ENCODE assay signal across 11 cellular contexts in genomic region chr1:38044224-38045215, GRCh38. TPM values are rescaled to one million over a fixed set of nuclear protein-coding genes. Genes with fewer than 3 reads are reported as not detected.
DNase-seq lines count a peak whose midpoint lies in the region; ATAC-seq and TF ChIP-seq lines count a peak whose summit lies in the region.
"Had no signal": no experiment of that assay in that cellular context is flagged by ENCODE, and none has a peak within 500 bp of the region (broad histone marks: within the 10 kb centered on the region; RNA-seq: fewer than 3 reads in every experiment).

No MANE protein-coding gene starts in this region.

- H3K4me1 ChIP-seq in BLaER1 (peaks cover 11% of the 10 kb centered on the region), HUES64 (ENCODE audit: insufficient read depth, low read length) (peaks cover 23% of the 10 kb centered on the region)

- H3K9ac ChIP-seq in BLaER1: no peak overlapping the region
- peak overlapping the region; percentile 58; the same call in 1 of the 2 replicates for H3K9ac ChIP-seq in HUES64 (ENCODE audit: low read depth, low read length)

- H3K27me3 Mint-ChIP-seq in natural killer cell treated with Interleukin-12 subunit alpha and Interleukin-12 subunit beta and Interleukin-15 and Interleukin-18, amount 100 ng/mL, for 72 hours: peaks cover 28 to 44% of the 10 kb centered on the region in 2 donors

- no peak overlapping the region for H3K27ac Mint-ChIP-seq in natural killer cell treated with Interleukin-12 subunit alpha and Interleukin-12 subunit beta and Interleukin-15 and Interleukin-18, amount 100 ng/mL, for 72 hours

- no peaks in the 10 kb centered on the region for H3K36me3 Mint-ChIP-seq in natural killer cell treated with Interleukin-12 subunit alpha and Interleukin-12 subunit beta and Interleukin-15 and Interleukin-18, amount 100 ng/mL, for 72 hours

- H3K4me3 ChIP-seq in BLaER1: 0 out of 2 replicates have a peak overlapping the region, but pooled peaks have one; percentile 42
- H3K4me3 ChIP-seq in HUES64 (ENCODE audit: low read length): peak overlapping the region; percentile 66
- H3K4me3 ChIP-seq in choroid plexus epithelial cell (ENCODE audit: low read depth, low read length): peak overlapping the region; percentile 71

- H3K27me3 ChIP-seq in BLaER1 (peaks cover 80% of the 10 kb centered on the region), HUES64 (ENCODE audit: insufficient read depth, low read length) (peaks cover 63% of the 10 kb centered on the region)

- H3K9me3 Mint-ChIP-seq in natural killer cell treated with Interleukin-12 subunit alpha and Interleukin-12 subunit beta and Interleukin-15 and Interleukin-18, amount 100 ng/mL, for 72 hours: no peaks in the 10 kb centered on the region

- in situ Hi-C loops in ACHN (cut with HindIII; ENCODE audit: low pct_ligation_motif_present, low pct_unique_long_range_greater_than_20kb, low sequenced_read_pairs): loop anchor here (25.0 kb wide), 1 partner anchor 768 kb away; no protein-coding TSS in a partner anchor

- DNase-seq in choroid plexus epithelial cell (ENCODE audit: low read depth): no peak
- peak; percentile 54 for DNase-seq in natural killer cell treated with Interleukin-12 subunit alpha and Interleukin-12 subunit beta and Interleukin-15 and Interleukin-18, amount 100 ng/mL, for 72 hours (ENCODE audit: low spot score)
- no peak for DNase-seq in NCI-H510A (lab: John Stamatoyannopoulos, UW)
- no peak for DNase-seq in ACHN
- DNase-seq: NCI-H2107; stimulated activated CD4-positive, alpha-beta T cell treated with anti-CD3 and anti-CD28 coated beads, Interleukin-1b, Interleukin-23, amount 100 ng/mL, for 48 hours had no signal

- no peak overlapping the region for H3K27ac ChIP-seq in BLaER1
- no peak overlapping the region for H3K27ac ChIP-seq in HUES64 (ENCODE audit: low read depth, low read length)

- no peaks in the 10 kb centered on the region for H3K36me3 ChIP-seq in BLaER1
- peaks cover 9% of the 10 kb centered on the region for H3K36me3 ChIP-seq in HUES64 (ENCODE audit: insufficient read depth, low read length)

- 1% methylated on average over 70 of the region's 70 CpGs for WGBS in HUES64

- peaks cover 65% of the 10 kb centered on the region for H4K20me1 ChIP-seq in BLaER1

- peak overlapping the region; percentile 77 for H3K4me3 Mint-ChIP-seq in natural killer cell treated with Interleukin-12 subunit alpha and Interleukin-12 subunit beta and Interleukin-15 and Interleukin-18, amount 100 ng/mL, for 72 hours

- ATAC-seq in natural killer cell treated with Interleukin-12 subunit alpha and Interleukin-12 subunit beta and Interleukin-15 and Interleukin-18, amount 100 ng/mL, for 72 hours: no peak
- ATAC-seq in GM18873 (IDR thresholded peaks at IDR 0.05; ENCODE audit: low FRiP score, unreplicated experiment) (no peak), GM21723 (IDR thresholded peaks at IDR 0.05; ENCODE audit: unreplicated experiment) (no peak)
- ATAC-seq: activated CD4-positive, CD25-positive, alpha-beta regulatory T cell treated with anti-CD3 and anti-CD28 coated beads, Interleukin-2, amount 50 U/mL, for 24 hours had no signal

- H3K4me1 Mint-ChIP-seq in natural killer cell treated with Interleukin-12 subunit alpha and Interleukin-12 subunit beta and Interleukin-15 and Interleukin-18, amount 100 ng/mL, for 72 hours (ENCODE audit: low read depth in 2 of 2): peaks cover 5% of the 10 kb centered on the region in 2 donors

- peak overlapping the region; percentile 52 for H3K4me2 ChIP-seq in BLaER1

- no peak for TF ChIP-seq CTCF in choroid plexus epithelial cell (conservative IDR thresholded peaks at IDR 0.05; ENCODE audit: low read depth, low read length)

- H3K9me3 ChIP-seq in BLaER1: no peaks in the 10 kb centered on the region
- no peaks in the 10 kb centered on the region for H3K9me3 ChIP-seq in HUES64 (ENCODE audit: insufficient read depth, low read depth, low read length)

RNA-seq across cellular contexts. Expression of gene POU3F1, which starts 2.1 kb away (rescaled TPM):
- polyA plus RNA-seq in HUES64 (2013, experiment 1 of 2): 7.4 TPM
- polyA plus RNA-seq in HUES64 (2013, experiment 2 of 2): 9.1 TPM
- under 1 TPM; 0.50 to 0.93 TPM for total RNA-seq in natural killer cell treated with Interleukin-12 subunit alpha and Interleukin-12 subunit beta and Interleukin-15 and Interleukin-18, amount 100 ng/mL, for 72 hours

RNA-seq across cellular contexts. Expression of gene UTP11, which starts 32.0 kb away (rescaled TPM):
- 64.1 TPM for polyA plus RNA-seq in HUES64 (2013, experiment 1 of 2)
- 66.8 TPM for polyA plus RNA-seq in HUES64 (2013, experiment 2 of 2)
- total RNA-seq in natural killer cell treated with Interleukin-12 subunit alpha and Interleukin-12 subunit beta and Interleukin-15 and Interleukin-18, amount 100 ng/mL, for 72 hours: 10 to 100 TPM; 59.9 to 60.0 TPM

RNA-seq across cellular contexts. Expression of gene FHL3, which starts 39.2 kb away (rescaled TPM):
- polyA plus RNA-seq in HUES64 (2013, experiment 1 of 2): 19.7 TPM
- 20.8 TPM for polyA plus RNA-seq in HUES64 (2013, experiment 2 of 2)
- total RNA-seq in natural killer cell treated with Interleukin-12 subunit alpha and Interleukin-12 subunit beta and Interleukin-15 and Interleukin-18, amount 100 ng/mL, for 72 hours: 10 to 100 TPM; 24.5 TPM

RNA-seq across cellular contexts. Expression of gene SF3A3, which starts 54.7 kb away (rescaled TPM):
- polyA plus RNA-seq in HUES64 (2013, experiment 1 of 2): 123 TPM
- 106 TPM for polyA plus RNA-seq in HUES64 (2013, experiment 2 of 2)
- total RNA-seq in natural killer cell treated with Interleukin-12 subunit alpha and Interleukin-12 subunit beta and Interleukin-15 and Interleukin-18, amount 100 ng/mL, for 72 hours: 100 to 1,000 TPM in 1 of 2 donors, 10 to 100 TPM in 1; 90.7 to 174 TPM
